In genomic region chr20:59392741-59393140, GRCh38 we compare ENCODE assay signal across 1 cellular context.
TF ChIP-seq lines count a peak whose summit lies in the region.

No MANE protein-coding gene starts in this region.

TF ChIP-seq in H1, 55 proteins besides CTCF, POLR2A, EP300 and RAD21 (continued from another document):
- TF ChIP-seq, protein P1, sequence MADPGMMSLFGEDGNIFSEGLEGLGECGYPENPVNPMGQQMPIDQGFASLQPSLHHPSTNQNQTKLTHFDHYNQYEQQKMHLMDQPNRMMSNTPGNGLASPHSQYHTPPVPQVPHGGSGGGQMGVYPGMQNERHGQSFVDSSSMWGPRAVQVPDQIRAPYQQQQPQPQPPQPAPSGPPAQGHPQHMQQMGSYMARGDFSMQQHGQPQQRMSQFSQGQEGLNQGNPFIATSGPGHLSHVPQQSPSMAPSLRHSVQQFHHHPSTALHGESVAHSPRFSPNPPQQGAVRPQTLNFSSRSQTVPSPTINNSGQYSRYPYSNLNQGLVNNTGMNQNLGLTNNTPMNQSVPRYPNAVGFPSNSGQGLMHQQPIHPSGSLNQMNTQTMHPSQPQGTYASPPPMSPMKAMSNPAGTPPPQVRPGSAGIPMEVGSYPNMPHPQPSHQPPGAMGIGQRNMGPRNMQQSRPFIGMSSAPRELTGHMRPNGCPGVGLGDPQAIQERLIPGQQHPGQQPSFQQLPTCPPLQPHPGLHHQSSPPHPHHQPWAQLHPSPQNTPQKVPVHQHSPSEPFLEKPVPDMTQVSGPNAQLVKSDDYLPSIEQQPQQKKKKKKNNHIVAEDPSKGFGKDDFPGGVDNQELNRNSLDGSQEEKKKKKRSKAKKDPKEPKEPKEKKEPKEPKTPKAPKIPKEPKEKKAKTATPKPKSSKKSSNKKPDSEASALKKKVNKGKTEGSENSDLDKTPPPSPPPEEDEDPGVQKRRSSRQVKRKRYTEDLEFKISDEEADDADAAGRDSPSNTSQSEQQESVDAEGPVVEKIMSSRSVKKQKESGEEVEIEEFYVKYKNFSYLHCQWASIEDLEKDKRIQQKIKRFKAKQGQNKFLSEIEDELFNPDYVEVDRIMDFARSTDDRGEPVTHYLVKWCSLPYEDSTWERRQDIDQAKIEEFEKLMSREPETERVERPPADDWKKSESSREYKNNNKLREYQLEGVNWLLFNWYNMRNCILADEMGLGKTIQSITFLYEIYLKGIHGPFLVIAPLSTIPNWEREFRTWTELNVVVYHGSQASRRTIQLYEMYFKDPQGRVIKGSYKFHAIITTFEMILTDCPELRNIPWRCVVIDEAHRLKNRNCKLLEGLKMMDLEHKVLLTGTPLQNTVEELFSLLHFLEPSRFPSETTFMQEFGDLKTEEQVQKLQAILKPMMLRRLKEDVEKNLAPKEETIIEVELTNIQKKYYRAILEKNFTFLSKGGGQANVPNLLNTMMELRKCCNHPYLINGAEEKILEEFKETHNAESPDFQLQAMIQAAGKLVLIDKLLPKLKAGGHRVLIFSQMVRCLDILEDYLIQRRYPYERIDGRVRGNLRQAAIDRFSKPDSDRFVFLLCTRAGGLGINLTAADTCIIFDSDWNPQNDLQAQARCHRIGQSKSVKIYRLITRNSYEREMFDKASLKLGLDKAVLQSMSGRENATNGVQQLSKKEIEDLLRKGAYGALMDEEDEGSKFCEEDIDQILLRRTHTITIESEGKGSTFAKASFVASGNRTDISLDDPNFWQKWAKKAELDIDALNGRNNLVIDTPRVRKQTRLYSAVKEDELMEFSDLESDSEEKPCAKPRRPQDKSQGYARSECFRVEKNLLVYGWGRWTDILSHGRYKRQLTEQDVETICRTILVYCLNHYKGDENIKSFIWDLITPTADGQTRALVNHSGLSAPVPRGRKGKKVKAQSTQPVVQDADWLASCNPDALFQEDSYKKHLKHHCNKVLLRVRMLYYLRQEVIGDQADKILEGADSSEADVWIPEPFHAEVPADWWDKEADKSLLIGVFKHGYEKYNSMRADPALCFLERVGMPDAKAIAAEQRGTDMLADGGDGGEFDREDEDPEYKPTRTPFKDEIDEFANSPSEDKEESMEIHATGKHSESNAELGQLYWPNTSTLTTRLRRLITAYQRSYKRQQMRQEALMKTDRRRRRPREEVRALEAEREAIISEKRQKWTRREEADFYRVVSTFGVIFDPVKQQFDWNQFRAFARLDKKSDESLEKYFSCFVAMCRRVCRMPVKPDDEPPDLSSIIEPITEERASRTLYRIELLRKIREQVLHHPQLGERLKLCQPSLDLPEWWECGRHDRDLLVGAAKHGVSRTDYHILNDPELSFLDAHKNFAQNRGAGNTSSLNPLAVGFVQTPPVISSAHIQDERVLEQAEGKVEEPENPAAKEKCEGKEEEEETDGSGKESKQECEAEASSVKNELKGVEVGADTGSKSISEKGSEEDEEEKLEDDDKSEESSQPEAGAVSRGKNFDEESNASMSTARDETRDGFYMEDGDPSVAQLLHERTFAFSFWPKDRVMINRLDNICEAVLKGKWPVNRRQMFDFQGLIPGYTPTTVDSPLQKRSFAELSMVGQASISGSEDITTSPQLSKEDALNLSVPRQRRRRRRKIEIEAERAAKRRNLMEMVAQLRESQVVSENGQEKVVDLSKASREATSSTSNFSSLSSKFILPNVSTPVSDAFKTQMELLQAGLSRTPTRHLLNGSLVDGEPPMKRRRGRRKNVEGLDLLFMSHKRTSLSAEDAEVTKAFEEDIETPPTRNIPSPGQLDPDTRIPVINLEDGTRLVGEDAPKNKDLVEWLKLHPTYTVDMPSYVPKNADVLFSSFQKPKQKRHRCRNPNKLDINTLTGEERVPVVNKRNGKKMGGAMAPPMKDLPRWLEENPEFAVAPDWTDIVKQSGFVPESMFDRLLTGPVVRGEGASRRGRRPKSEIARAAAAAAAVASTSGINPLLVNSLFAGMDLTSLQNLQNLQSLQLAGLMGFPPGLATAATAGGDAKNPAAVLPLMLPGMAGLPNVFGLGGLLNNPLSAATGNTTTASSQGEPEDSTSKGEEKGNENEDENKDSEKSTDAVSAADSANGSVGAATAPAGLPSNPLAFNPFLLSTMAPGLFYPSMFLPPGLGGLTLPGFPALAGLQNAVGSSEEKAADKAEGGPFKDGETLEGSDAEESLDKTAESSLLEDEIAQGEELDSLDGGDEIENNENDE (IDR thresholded peaks at IDR 0.05; ENCODE audit: insufficient replicate concordance, low read length): no peak
- no peak for TF ChIP-seq TCF12 (IDR thresholded peaks at IDR 0.05; ENCODE audit: low read depth, low read length)
